12 cellular contexts compared by ENCODE assay signal in the genomic region with DNA sequence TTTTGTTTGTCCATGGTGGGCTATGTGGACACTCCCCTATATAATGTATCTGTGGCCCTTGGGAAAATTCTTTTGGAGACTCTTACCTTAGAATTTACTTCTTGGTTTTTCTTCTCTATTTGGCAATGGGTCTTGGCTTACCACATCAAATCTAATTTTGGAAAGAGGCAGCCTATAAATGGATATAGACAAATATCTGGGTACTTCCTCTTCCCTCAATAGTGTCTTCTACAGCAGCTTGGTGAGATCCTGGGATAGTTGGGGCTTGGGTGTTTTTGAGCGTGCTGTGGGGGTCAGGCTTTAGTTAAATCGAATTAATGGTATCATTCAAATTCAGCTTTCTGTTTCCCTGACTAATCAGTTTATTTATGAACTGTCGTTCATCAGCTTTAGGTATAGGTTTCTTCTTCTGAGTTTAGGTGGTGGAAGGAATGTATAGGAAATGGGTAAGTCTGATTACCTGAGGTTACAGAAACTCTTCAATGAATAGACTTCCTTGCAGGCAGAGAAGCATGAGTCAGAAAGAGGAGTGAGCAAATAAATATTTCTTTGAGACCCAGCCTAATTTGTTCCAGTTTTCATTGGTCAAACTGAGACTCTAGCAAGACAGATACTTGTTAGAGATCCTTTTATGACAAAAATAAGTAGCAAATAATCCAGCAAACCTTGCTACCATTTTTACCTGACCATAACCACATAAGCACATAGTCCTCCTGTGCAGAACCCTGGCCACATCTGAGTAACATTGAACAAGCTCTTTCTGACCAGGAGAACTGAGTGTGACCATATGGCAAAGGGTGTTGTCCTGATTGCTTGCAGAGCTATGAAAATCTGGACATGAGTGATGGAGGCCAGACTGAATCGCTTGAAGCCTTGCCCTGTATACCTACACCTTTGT.
A peak's percentile ranks its signal among the peaks of the same experiment; 100 is the strongest.
DNase-seq lines count a peak whose midpoint lies in the region; ATAC-seq and TF ChIP-seq lines count a peak whose summit lies in the region.
"Had no signal": no experiment of that assay in that cellular context is flagged by ENCODE, and none has a peak within 500 bp of the region (broad histone marks: within the 10 kb centered on the region; RNA-seq: fewer than 3 reads in every experiment).

No MANE protein-coding gene starts in this region.

- intact Hi-C loops in left ventricle myocardium superior (cut with micrococcal nuclease), result no loop called here
- intact Hi-C loops in cardiac septum (cut with DNase I), result no loop called here

- DNase-seq in left ventricle myocardium superior (no peak), cardiac septum (ENCODE audit: low spot score) (no peak), RWPE2 (ENCODE audit: low spot score) (no peak), T-helper 9 cell (no peak), ureter (ENCODE audit: low spot score) (no peak)
- DNase-seq in stimulated activated CD4-positive, alpha-beta T cell treated with anti-CD3 and anti-CD28 coated beads, Interleukin-2, amount 100 ng/mL, for 24 hours, result no peak
- DNase-seq: NK-92 treated with Interleukin-12 subunit alpha and Interleukin-12 subunit beta, amount 100 ng/mL, for 24 hours had no signal

- no peak for TF ChIP-seq CTCF in RWPE2 (IDR thresholded peaks at IDR 0.05; ENCODE audit: poor library complexity, severe bottlenecking)

- no peaks in the 10 kb centered on the region for H3K9me3 ChIP-seq in RWPE2 (ENCODE audit: severe bottlenecking)

- ATAC-seq in left ventricle myocardium superior (peak; percentile 31), RWPE2 (ENCODE audit: low read depth) (peak; percentile 92), esophagus mucosa (peak; percentile 31), HG02588 (IDR thresholded peaks at IDR 0.05; ENCODE audit: unreplicated experiment) (no peak)

- H3K36me3 ChIP-seq in RWPE2 (ENCODE audit: low read depth), result no peaks in the 10 kb centered on the region

- no peak overlapping the region for H3K4me3 ChIP-seq in RWPE2 (ENCODE audit: severe bottlenecking)

- no peaks in the 10 kb centered on the region for H3K27me3 ChIP-seq in RWPE2 (ENCODE audit: insufficient read depth, poor library complexity, severe bottlenecking)

- peaks cover 24% of the 10 kb centered on the region for H3K4me1 ChIP-seq in RWPE2 (ENCODE audit: insufficient read depth, poor library complexity, severe bottlenecking)
- H3K4me1 ChIP-seq: parathyroid adenoma had no signal

- H3K27ac ChIP-seq in RWPE2 (ENCODE audit: poor library complexity, severe bottlenecking), result peak overlapping the region; percentile 88
- H3K27ac ChIP-seq: KMS-11, parathyroid adenoma, VCaP had no signal
